ENCODE assay signal across 8 cellular contexts in the genomic region with DNA sequence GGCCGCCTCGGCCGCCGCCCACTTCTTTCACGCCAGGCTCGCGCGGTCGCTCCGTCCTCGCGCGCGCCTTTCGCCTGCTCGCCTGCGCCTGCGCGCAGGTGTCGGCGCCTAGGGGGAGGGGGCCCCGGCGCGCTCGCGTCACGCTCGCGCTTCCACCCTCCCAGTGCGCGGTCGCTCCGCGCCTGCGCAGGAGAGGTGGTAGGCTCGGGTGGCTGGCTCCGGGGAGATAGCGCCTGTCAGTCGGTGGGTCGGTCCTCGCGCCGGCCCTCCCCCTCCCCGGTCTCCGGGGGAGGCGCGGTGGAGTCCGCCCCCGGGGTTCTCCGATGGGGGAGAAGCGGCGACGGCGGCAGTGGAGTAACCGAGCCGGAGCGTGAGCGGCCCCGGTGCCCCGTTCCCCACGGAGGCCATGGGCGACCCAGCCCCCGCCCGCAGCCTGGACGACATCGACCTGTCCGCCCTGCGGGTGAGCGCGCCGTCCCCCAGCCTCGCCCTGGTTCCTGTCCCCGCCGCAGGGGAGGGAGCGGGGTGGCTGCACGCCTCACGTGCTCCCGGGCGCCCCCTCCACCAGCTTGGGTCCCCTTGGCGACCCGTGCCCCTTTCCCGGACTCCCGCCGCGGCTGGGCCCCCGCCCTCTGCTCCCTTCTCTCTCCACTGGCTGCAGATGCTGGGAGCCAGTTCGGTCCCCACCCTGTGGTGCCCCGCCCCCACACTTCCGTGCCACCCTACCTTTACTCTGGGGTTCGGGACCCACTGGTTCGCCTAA. TPM values are rescaled to one million over a fixed set of nuclear protein-coding genes. Genes with fewer than 3 reads are reported as not detected.
DNase-seq lines count a peak whose midpoint lies in the region; ATAC-seq, FAIRE-seq and TF ChIP-seq lines count a peak whose summit lies in the region.

A gene (plus strand): TSS at position 163 of the 763 bp plus-strand sequence. CDS start 244 bp downstream, at position 407.

- peak; percentile 86 for ATAC-seq in GM19455 (IDR thresholded peaks at IDR 0.05; ENCODE audit: unreplicated experiment)
- ATAC-seq in activated CD8-positive, alpha-beta memory T cell treated with anti-CD3 and anti-CD28 coated beads, Interleukin-2, amount 10 ng/mL, durations not matched to agents 7 days and 5 days, result peak; percentile 91

- H3K23ac ChIP-seq in H1 (ENCODE audit: insufficient read length), result no peak within 1 kb of the TSS

- 1% methylated on average over 34 of the region's 91 CpGs; no CpG with 5 or more reads in 1 of the 2 experiments for WGBS in H1 (ENCODE audit: extremely low coverage in 1 of 2, insufficient coverage in 1 of 2, insufficient read length in 1 of 2, insufficient replicate concordance in 2 of 2, low coverage in 1 of 2, low lambda C conversion rate in 2 of 2, missing lambda C conversion rate in 1 of 2), 2 experiments

- peak; percentile 86 to 95 (median 90) for DNase-seq in CD8-positive, alpha-beta memory T cell
- DNase-seq in HPDE6-E6E7 (ENCODE audit: extremely low spot score) (peak; percentile 98), NOMO-1 (lab: John Stamatoyannopoulos, UW; ENCODE audit: unreplicated experiment in 2 of 2) (peak; percentile 87 to 91), H1 (ENCODE audit: low read depth in 1 of 2, low spot score in 2 of 2) (peak; percentile 64 to 84), mesenteric fat pad (ENCODE audit: low spot score) (peak; percentile 96)
- DNase-seq in activated CD8-positive, alpha-beta memory T cell treated with anti-CD3 and anti-CD28 coated beads, Interleukin-2, amount 10 ng/mL, durations not matched to agents 7 days and 5 days, result peak; percentile 94
- peak; percentile 72 for DNase-seq in stimulated activated CD8-positive, alpha-beta memory T cell treated with anti-CD3 and anti-CD28 coated beads, Interleukin-15, amount 100 ng/mL, for 1 hour (ENCODE audit: low read depth)

- H3K79me1 ChIP-seq in H1 (ENCODE audit: low read depth, low read length), result peaks cover 4% of the 10 kb centered on the region

- peaks cover 43 to 44% (median 44%) of the 10 kb centered on the region in 3 donors for H3K4me1 Mint-ChIP-seq in CD8-positive, alpha-beta memory T cell
- peaks cover 33% of the 10 kb centered on the region for H3K4me1 Mint-ChIP-seq in activated CD8-positive, alpha-beta memory T cell treated with anti-CD3 and anti-CD28 coated beads, Interleukin-2, amount 10 ng/mL, durations not matched to agents 7 days and 5 days

- no peak within 1 kb of the TSS for H2BK120ac ChIP-seq in H1 (replicated peaks; ENCODE audit: low read depth, low read length)

- H3K4ac ChIP-seq in H1 (replicated peaks; ENCODE audit: insufficient read length, low read depth, low read length), result peak within 1 kb of the TSS; percentile 69

- no peak within 1 kb of the TSS for H2BK20ac ChIP-seq in H1 (ENCODE audit: low read length)

- H3K4me1 ChIP-seq in CD8-positive, alpha-beta memory T cell (ENCODE audit: insufficient read depth, low read length), result peaks cover 27% of the 10 kb centered on the region
- peaks cover 0 to 7% (median 6%) of the 10 kb centered on the region in 4 experiments; a peak in 5 of 7 replicates for H3K4me1 ChIP-seq in H1 (replicated peaks in 1 of 4; ENCODE audit: control insufficient read depth in 3 of 4, insufficient read depth in 4 of 4, low read length in 3 of 4)

- peak within 1 kb of the TSS; percentile 90 to 98 (median 98) for H3K27ac Mint-ChIP-seq in CD8-positive, alpha-beta memory T cell
- peak within 1 kb of the TSS; percentile 79 for H3K27ac Mint-ChIP-seq in activated CD8-positive, alpha-beta memory T cell treated with anti-CD3 and anti-CD28 coated beads, Interleukin-2, amount 10 ng/mL, durations not matched to agents 7 days and 5 days

- H3K23me2 ChIP-seq in H1 (ENCODE audit: low read depth, low read length), result peaks cover 6% of the 10 kb centered on the region

- no peak for TF ChIP-seq EP300 in H1 (IDR thresholded peaks at IDR 0.05; ENCODE audit: borderline replicate concordance in 1 of 2, low read depth in 2 of 2, low read length in 2 of 2)

- peak within 1 kb of the TSS; percentile 89 to 99 for H3K4me2 ChIP-seq in H1 (ENCODE audit: insufficient read depth in 1 of 2, low read depth in 2 of 2, low read length in 2 of 2)

- peak within 1 kb of the TSS; percentile 77 for H3K4me3 ChIP-seq in CD8-positive, alpha-beta memory T cell (ENCODE audit: low read length)
- peak within 1 kb of the TSS; percentile 64 to 85 (median 72) for H3K4me3 ChIP-seq in H1 (ENCODE audit: extremely low read depth in 1 of 4, insufficient read depth in 2 of 4, low read depth in 3 of 4, low read length in 4 of 4)

- peak within 1 kb of the TSS; percentile 71 for H3K18ac ChIP-seq in H1 (ENCODE audit: extremely low read depth, low read length)

- POLR2A ChIA-PET in CD8-positive, alpha-beta memory T cell (lab: Charles Lee), result interaction anchor here (0.9 to 1.5 kb wide), 4 partner anchors 19 to 107 kb away, joined by 3 to 4 read pairs (median 4); a partner anchor contains a TSS
- POLR2A ChIA-PET in H1 (lab: Charles Lee; ENCODE audit: partially characterized antibody), result interaction anchor here (0.8 to 1.4 kb wide), 7 partner anchors 11 to 124 kb away, joined by 3 to 4 read pairs (median 3); a partner anchor contains a TSS

- peaks cover 0 to 45% of the 10 kb centered on the region in 2 experiments; a peak in 3 of 4 replicates for H3K79me2 ChIP-seq in H1 (ENCODE audit: control insufficient read depth in 1 of 2, insufficient read depth in 2 of 2, low read length in 2 of 2)

- no peaks in the 10 kb centered on the region for H3K36me3 ChIP-seq in CD8-positive, alpha-beta memory T cell (ENCODE audit: insufficient read depth, low read length)
- peaks cover 0 to 7% (median under 1%) of the 10 kb centered on the region in 4 experiments; a peak in 1 of 8 replicates for H3K36me3 ChIP-seq in H1 (ENCODE audit: control insufficient read depth in 2 of 4, insufficient read depth in 4 of 4, low read length in 3 of 4)

- 0 out of 4 replicates have a peak, but pooled peaks of 1 of the 3 experiments have one; percentile 5 for TF ChIP-seq CTCF in H1 (IDR thresholded peaks at IDR 0.05; ENCODE audit: control extremely low read depth in 1 of 3, insufficient read depth in 1 of 3, low read depth in 1 of 3, low read length in 3 of 3)

- no peaks in the 10 kb centered on the region for H3K27me3 Mint-ChIP-seq in CD8-positive, alpha-beta memory T cell
- H3K27me3 Mint-ChIP-seq in activated CD8-positive, alpha-beta memory T cell treated with anti-CD3 and anti-CD28 coated beads, Interleukin-2, amount 10 ng/mL, durations not matched to agents 7 days and 5 days, result peaks cover 4% of the 10 kb centered on the region

- peak within 1 kb of the TSS in 3 of 4 experiments; percentile 45 to 64 (median 56); a peak in 6 of 7 replicates for H3K9ac ChIP-seq in H1 (replicated peaks in 1 of 4; ENCODE audit: extremely low read depth in 1 of 4, low read depth in 3 of 4, low read length in 3 of 4)

- peaks cover 0 to 4% of the 10 kb centered on the region in 2 experiments for H4K20me1 ChIP-seq in H1 (replicated peaks in 1 of 2; ENCODE audit: control insufficient read depth in 1 of 2, insufficient read depth in 2 of 2, low read length in 2 of 2)

- no peak for TF ChIP-seq RAD21 in H1 (IDR thresholded peaks at IDR 0.05 in 1 of 2, conservative IDR thresholded peaks at IDR 0.05 in 1 of 2; ENCODE audit: low read depth in 2 of 2, low read length in 2 of 2)

- peak within 1 kb of the TSS; percentile 65 for H3K27ac ChIP-seq in CD8-positive, alpha-beta memory T cell (ENCODE audit: low read depth, low read length)
- H3K27ac ChIP-seq in H1 (ENCODE audit: low read depth, low read length), result no peak within 1 kb of the TSS

- TF ChIP-seq POLR2A in H1 (IDR thresholded peaks at IDR 0.05; ENCODE audit: control extremely low read depth in 1 of 2, low read depth in 2 of 2, low read length in 2 of 2), result peak in 1 of 2 experiments; percentile 61; a peak in 2 of 3 replicates

- peak within 1 kb of the TSS; percentile 90 to 100 (median 95) for H3K4me3 Mint-ChIP-seq in CD8-positive, alpha-beta memory T cell
- H3K4me3 Mint-ChIP-seq in activated CD8-positive, alpha-beta memory T cell treated with anti-CD3 and anti-CD28 coated beads, Interleukin-2, amount 10 ng/mL, durations not matched to agents 7 days and 5 days, result peak within 1 kb of the TSS; percentile 93

- peaks cover 0 to 2% (median 0%) of the 10 kb centered on the region in 5 donors for H3K9me3 Mint-ChIP-seq in CD8-positive, alpha-beta memory T cell
- no peaks in the 10 kb centered on the region for H3K9me3 Mint-ChIP-seq in activated CD8-positive, alpha-beta memory T cell treated with anti-CD3 and anti-CD28 coated beads, Interleukin-2, amount 10 ng/mL, durations not matched to agents 7 days and 5 days (ENCODE audit: low read depth)

- no peak within 1 kb of the TSS for H2AK5ac ChIP-seq in H1 (ENCODE audit: low read depth, low read length)

- no peak for FAIRE-seq in H1 (lab: Jason Lieb, UNC)

- H2AFZ ChIP-seq in H1 (ENCODE audit: low read length), result no peak within 1 kb of the TSS; the same call in 1 of the 2 replicates

- peak within 1 kb of the TSS; percentile 91 for H4K8ac ChIP-seq in H1 (ENCODE audit: extremely low read depth, insufficient read depth, low read length)

- peak within 1 kb of the TSS; percentile 82 for H3K56ac ChIP-seq in H1 (replicated peaks; ENCODE audit: insufficient read length, low read depth, low read length)

- no peaks in the 10 kb centered on the region for H3K27me3 ChIP-seq in CD8-positive, alpha-beta memory T cell (ENCODE audit: insufficient read depth, low read length, poor library complexity, severe bottlenecking)
- no peaks in the 10 kb centered on the region for H3K27me3 ChIP-seq in H1 (replicated peaks in 1 of 4; ENCODE audit: control insufficient read depth in 3 of 4, extremely low read depth in 1 of 4, insufficient read depth in 3 of 4, low read length in 3 of 4)

- peak within 1 kb of the TSS; percentile 83 for H4K5ac ChIP-seq in H1 (ENCODE audit: insufficient read length, low read depth, low read length)

- peak within 1 kb of the TSS; percentile 75 for H4K91ac ChIP-seq in H1 (replicated peaks; ENCODE audit: insufficient read length, low read length)

- H2BK15ac ChIP-seq in H1 (ENCODE audit: low read length), result no peak within 1 kb of the TSS

- CTCF ChIA-PET in CD8-positive, alpha-beta memory T cell (lab: Charles Lee), result interaction anchor here (1.4 kb wide), 1 partner anchor 26 kb away, joined by 3 read pairs; a partner anchor contains a TSS
- CTCF ChIA-PET in activated CD8-positive, alpha-beta memory T cell treated with anti-CD3 and anti-CD28 coated beads, Interleukin-2, amount 10 ng/mL, durations not matched to agents 7 days and 5 days (lab: Charles Lee), result interaction anchor here (0.7 to 1.8 kb wide), 3 partner anchors 8 to 43 kb away, joined by 4 to 5 read pairs (median 4); a partner anchor contains a TSS
- CTCF ChIA-PET in H1 (lab: Charles Lee; ENCODE audit: partially characterized antibody), result interaction anchor here (0.9 to 1.9 kb wide), 7 partner anchors 8 to 49 kb away, joined by 3 to 5 read pairs (median 3); no protein-coding TSS in a partner anchor

- peak within 1 kb of the TSS; percentile 78; the same call in 1 of the 2 replicates for H2BK12ac ChIP-seq in H1 (ENCODE audit: low read depth, low read length)

- peak within 1 kb of the TSS; percentile 61 for H2BK5ac ChIP-seq in H1 (ENCODE audit: low read depth, low read length)

- no peak within 1 kb of the TSS for H3K14ac ChIP-seq in H1 (ENCODE audit: insufficient read length)

- peaks cover 0 to 16% (median 3%) of the 10 kb centered on the region in 3 donors for H3K36me3 Mint-ChIP-seq in CD8-positive, alpha-beta memory T cell
- H3K36me3 Mint-ChIP-seq in activated CD8-positive, alpha-beta memory T cell treated with anti-CD3 and anti-CD28 coated beads, Interleukin-2, amount 10 ng/mL, durations not matched to agents 7 days and 5 days, result peaks cover 5% of the 10 kb centered on the region

- no peaks in the 10 kb centered on the region for H3K9me3 ChIP-seq in CD8-positive, alpha-beta memory T cell (ENCODE audit: low read length)
- no peaks in the 10 kb centered on the region for H3K9me3 ChIP-seq in H1 (ENCODE audit: insufficient read depth in 2 of 2, low read depth in 1 of 2, low read length in 1 of 2)

RNA-seq across cellular contexts. Expression of the gene that starts here (rescaled TPM):
- total RNA-seq in CD8-positive, alpha-beta memory T cell, result 10 to 100 TPM; 58.6 TPM
- polyA plus RNA-seq in CD8-positive, alpha-beta memory T cell, result 30.5 TPM
- total RNA-seq in activated CD8-positive, alpha-beta memory T cell treated with anti-CD3 and anti-CD28 coated beads, Interleukin-2, amount 10 ng/mL, durations not matched to agents 7 days and 5 days, result 100 to 1,000 TPM in 1 of 2 experiments, 10 to 100 TPM in 1; 87.4 to 107 TPM
- total RNA-seq in H1 (2021; fragmentation: NEBNext Ultra II Directional; extraction: Animal tissue kit (Norgen Biotek cat#: 25700)), result 74.4 and 77.7 TPM in 2 replicates
- 26.9 and 44.8 TPM in 2 replicates for polyA plus RNA-seq in H1 (2011; rRNA removed)
- 38.8 TPM for polyA plus RNA-seq in H1 (2011; cell fraction: cytosol; rRNA removed)
- 239 TPM for polyA plus RNA-seq in H1 (2011; cell fraction: nucleus; rRNA removed)
- polyA plus RNA-seq in H1 (2012, experiment 1 of 2), result 69.2 to 78.6 TPM (median 71.3 TPM) in 4 replicates
- 36.3 TPM for polyA plus RNA-seq in H1 (2012, experiment 2 of 2)
- polyA plus RNA-seq in H1 (2013, experiment 1 of 2), result 30.5 TPM
- polyA plus RNA-seq in H1 (2013, experiment 2 of 2), result 28.3 TPM
- 70.0 and 80.8 TPM in 2 replicates for polyA minus RNA-seq in H1 (2011; rRNA and poly(A)+ RNA removed)
- 33.0 TPM for polyA minus RNA-seq in H1 (2011; cell fraction: cytosol; rRNA and poly(A)+ RNA removed)
- polyA minus RNA-seq in H1 (2011; cell fraction: nucleus; rRNA and poly(A)+ RNA removed), result 42.4 TPM
- total RNA-seq in mesenteric fat pad, result 60.3 TPM
